Comparison of ENCODE assay signal across 8 cellular contexts in the genomic region with DNA sequence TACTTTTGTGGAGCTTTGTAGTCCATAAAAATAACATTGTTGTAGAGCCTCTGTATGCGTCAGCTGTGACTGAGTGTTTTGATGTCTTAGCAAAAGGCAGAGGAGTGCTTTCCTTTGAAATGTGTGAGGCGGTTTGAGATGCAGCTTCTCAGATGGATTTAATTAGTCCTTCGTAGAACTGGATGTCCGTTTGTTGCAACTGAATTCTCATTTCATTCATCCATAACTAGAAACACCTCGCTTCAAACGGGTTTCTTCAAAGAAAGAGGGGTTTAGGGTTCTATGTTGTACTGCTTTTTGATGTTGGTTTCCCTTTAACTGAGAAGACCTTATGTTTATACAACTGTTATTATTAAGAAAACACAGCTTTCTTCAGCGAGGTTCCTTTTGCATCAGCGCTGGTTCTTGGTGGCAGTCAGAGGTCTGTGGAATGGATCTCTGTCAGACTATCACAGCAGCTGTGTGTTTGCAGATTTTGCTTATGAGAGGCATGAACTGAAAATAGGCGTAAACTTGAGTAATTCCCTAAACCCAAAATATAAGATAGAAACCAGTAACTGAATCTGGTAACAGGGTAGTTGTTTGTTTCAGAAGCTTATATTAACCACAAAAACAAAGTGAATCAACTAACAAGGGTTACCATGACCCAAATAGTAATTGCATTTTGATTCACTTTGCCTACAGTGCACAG.
DNase-seq lines count a peak whose midpoint lies in the region; ATAC-seq and TF ChIP-seq lines count a peak whose summit lies in the region.

No MANE protein-coding gene starts in this region.

- H3K9me3 ChIP-seq in heart right ventricle (no peaks in the 10 kb centered on the region), right atrium auricular region (no peaks in the 10 kb centered on the region), HEK293 (ENCODE audit: control insufficient read depth, insufficient read depth, low read depth, low read length) (no peaks in the 10 kb centered on the region), ascending aorta (no peaks in the 10 kb centered on the region)

- no peaks in the 10 kb centered on the region for H3K27me3 ChIP-seq in heart right ventricle
- no peaks in the 10 kb centered on the region for H3K27me3 ChIP-seq in right atrium auricular region
- H3K27me3 ChIP-seq in ascending aorta: no peaks in the 10 kb centered on the region

- H3K4me1 ChIP-seq in heart right ventricle: peaks cover 0 to 32% (median 10%) of the 10 kb centered on the region in 9 donors
- H3K4me1 ChIP-seq in right atrium auricular region: no peaks in the 10 kb centered on the region
- peaks cover 9% of the 10 kb centered on the region for H3K4me1 ChIP-seq in HEK293 (ENCODE audit: control insufficient read depth, insufficient read depth, low read length)
- peaks cover 0 to 2% of the 10 kb centered on the region in 2 donors for H3K4me1 ChIP-seq in ascending aorta

- H3K4me3 ChIP-seq in heart right ventricle: no peak overlapping the region
- H3K4me3 ChIP-seq in right atrium auricular region: no peak overlapping the region
- no peak overlapping the region for H3K4me3 ChIP-seq in HEK293 (ENCODE audit: low read depth, low read length)
- peak overlapping the region; percentile 31 for H3K4me3 ChIP-seq in fibroblast of villous mesenchyme (ENCODE audit: low read depth, low read length)
- no peak overlapping the region for H3K4me3 ChIP-seq in ascending aorta

- DNase-seq in heart right ventricle: peak in 1 of 2 donors; percentile 8
- DNase-seq in right atrium auricular region (ENCODE audit: low spot score): no peak
- peak; percentile 51 for DNase-seq in NCI-H460 (ENCODE audit: extremely low read depth, low read depth)
- peak; percentile 91 for DNase-seq in fibroblast of villous mesenchyme (ENCODE audit: low read depth)
- DNase-seq in NCI-H2081 (lab: John Stamatoyannopoulos, UW): no peak
- DNase-seq in NCI-H446 treated with DMSO at 0.1 percent for 48 hours (lab: John Stamatoyannopoulos, UW): no peak
- no peak for DNase-seq in ascending aorta (ENCODE audit: low spot score in 2 of 2)

- TF ChIP-seq CTCF in heart right ventricle (IDR thresholded peaks at IDR 0.05) (no peak), right atrium auricular region (IDR thresholded peaks at IDR 0.05) (no peak), HEK293 (tag by site-specific recombination; IDR thresholded peaks at IDR 0.05) (no peak), fibroblast of villous mesenchyme (IDR thresholded peaks at IDR 0.05; ENCODE audit: insufficient read depth, low read depth, low read length) (no peak), ascending aorta (IDR thresholded peaks at IDR 0.05) (no peak)

- 81 to 83% methylated on average over 9 of the region's 9 CpGs for WGBS in heart right ventricle, 2 donors

- peak overlapping the region in 7 of 10 donors; percentile 11 to 78 (median 64) for H3K27ac ChIP-seq in heart right ventricle
- peak overlapping the region in 1 of 2 donors; percentile 50 for H3K27ac ChIP-seq in right atrium auricular region
- peak overlapping the region; percentile 64; the same call in 1 of the 2 replicates for H3K27ac ChIP-seq in HEK293 (ENCODE audit: extremely low read depth, low read depth, low read length)
- no peak overlapping the region for H3K27ac ChIP-seq in ascending aorta

- CTCF ChIA-PET in HEK293 (lab: Yijun Ruan, JAX): interaction anchor here (0.7 kb wide), 1 partner anchor 59 kb away, joined by 4 read pairs; no protein-coding TSS in a partner anchor

- intact Hi-C loops in heart right ventricle (cut with DNase I): no loop called here
- intact Hi-C loops in ascending aorta (cut with DNase I): no loop called here

- POLR2A ChIA-PET in HEK293 (lab: Yijun Ruan, JAX): no interaction called here

- peak in 5 of 8 donors; percentile 26 to 56 (median 34) for ATAC-seq in heart right ventricle

- H3K36me3 ChIP-seq in heart right ventricle (no peaks in the 10 kb centered on the region), right atrium auricular region (no peaks in the 10 kb centered on the region), HEK293 (ENCODE audit: control insufficient read depth in 2 of 2, insufficient read depth in 1 of 2, low read length in 2 of 2) (no peaks in the 10 kb centered on the region), ascending aorta (no peaks in the 10 kb centered on the region)

TF ChIP-seq in HEK293, 187 proteins besides CTCF, POLR2A, EP300 and RAD21:
- no peak for TF ChIP-seq SCRT1 (tag by site-specific recombination; IDR thresholded peaks at IDR 0.05; ENCODE audit: borderline replicate concordance)
- TF ChIP-seq ZNF221 (tag by site-specific recombination; IDR thresholded peaks at IDR 0.05; ENCODE audit: borderline replicate concordance): no peak
- TF ChIP-seq, protein P1, sequence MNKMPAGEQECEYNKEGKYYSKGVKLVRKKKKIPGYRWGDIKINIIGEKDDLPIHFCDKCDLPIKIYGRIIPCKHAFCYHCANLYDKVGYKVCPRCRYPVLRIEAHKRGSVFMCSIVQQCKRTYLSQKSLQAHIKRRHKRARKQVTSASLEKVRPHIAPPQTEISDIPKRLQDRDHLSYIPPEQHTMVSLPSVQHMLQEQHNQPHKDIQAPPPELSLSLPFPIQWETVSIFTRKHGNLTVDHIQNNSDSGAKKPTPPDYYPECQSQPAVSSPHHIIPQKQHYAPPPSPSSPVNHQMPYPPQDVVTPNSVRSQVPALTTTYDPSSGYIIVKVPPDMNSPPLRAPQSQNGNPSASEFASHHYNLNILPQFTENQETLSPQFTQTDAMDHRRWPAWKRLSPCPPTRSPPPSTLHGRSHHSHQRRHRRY (tag by site-specific recombination; IDR thresholded peaks at IDR 0.05): no peak
- TF ChIP-seq ZNF341 (tag by site-specific recombination; IDR thresholded peaks at IDR 0.05; ENCODE audit: low read depth): no peak
- peak; percentile 50 for TF ChIP-seq ZBTB17 (tag by site-specific recombination; IDR thresholded peaks at IDR 0.05)
- TF ChIP-seq, protein P2, sequence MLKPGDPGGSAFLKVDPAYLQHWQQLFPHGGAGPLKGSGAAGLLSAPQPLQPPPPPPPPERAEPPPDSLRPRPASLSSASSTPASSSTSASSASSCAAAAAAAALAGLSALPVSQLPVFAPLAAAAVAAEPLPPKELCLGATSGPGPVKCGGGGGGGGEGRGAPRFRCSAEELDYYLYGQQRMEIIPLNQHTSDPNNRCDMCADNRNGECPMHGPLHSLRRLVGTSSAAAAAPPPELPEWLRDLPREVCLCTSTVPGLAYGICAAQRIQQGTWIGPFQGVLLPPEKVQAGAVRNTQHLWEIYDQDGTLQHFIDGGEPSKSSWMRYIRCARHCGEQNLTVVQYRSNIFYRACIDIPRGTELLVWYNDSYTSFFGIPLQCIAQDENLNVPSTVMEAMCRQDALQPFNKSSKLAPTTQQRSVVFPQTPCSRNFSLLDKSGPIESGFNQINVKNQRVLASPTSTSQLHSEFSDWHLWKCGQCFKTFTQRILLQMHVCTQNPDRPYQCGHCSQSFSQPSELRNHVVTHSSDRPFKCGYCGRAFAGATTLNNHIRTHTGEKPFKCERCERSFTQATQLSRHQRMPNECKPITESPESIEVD (tag by site-specific recombination; IDR thresholded peaks at IDR 0.05): peak; percentile 31; the same call in 1 of the 2 replicates
- no peak for TF ChIP-seq ZNF654 (tag by site-specific recombination; IDR thresholded peaks at IDR 0.05; ENCODE audit: low read depth)
- TF ChIP-seq WT1 (tag by site-specific recombination; IDR thresholded peaks at IDR 0.05): no peak
- 0 out of 2 replicates have a peak, but pooled peaks have one; percentile 19 for TF ChIP-seq FEZF1 (tag by site-specific recombination; IDR thresholded peaks at IDR 0.05)
- TF ChIP-seq ZBTB20 (tag by site-specific recombination; IDR thresholded peaks at IDR 0.05): peak; percentile 36; the same call in 1 of the 2 replicates
- no peak for TF ChIP-seq KLF8 (tag by site-specific recombination; IDR thresholded peaks at IDR 0.05)

Comparison
In these comparisons a context has a peak if more than half of its experiments do, and no peak if none do; other contexts are left out.
1. DNase-seq: peak in NCI-H460 (single experiment) and fibroblast of villous mesenchyme (single experiment); none in right atrium auricular region (single experiment), NCI-H2081 (0 of 2), NCI-H446 treated with DMSO at 0.1 percent for 48 hours (single experiment) and ascending aorta (0 of 2).
2. H3K27ac ChIP-seq: peak in heart right ventricle (7 of 10) and HEK293 (single experiment); none in ascending aorta (0 of 2).